7 cellular contexts compared by ENCODE assay signal in genomic region chr2:225002656-225003045, GRCh38. TPM values are rescaled to one million over a fixed set of nuclear protein-coding genes. Genes with fewer than 3 reads are reported as not detected.
DNase-seq lines count a peak whose midpoint lies in the region; ATAC-seq, FAIRE-seq and TF ChIP-seq lines count a peak whose summit lies in the region.

No MANE protein-coding gene starts in this region.

- TF ChIP-seq POLR2A in thyroid gland (IDR thresholded peaks at IDR 0.05), result no peak

- 36 to 42% methylated on average over 5 of the region's 5 CpGs for WGBS in thyroid gland, 2 donors

- ATAC-seq in GM21526 (IDR thresholded peaks at IDR 0.05; ENCODE audit: low FRiP score, unreplicated experiment), result peak; percentile 89
- peak; percentile 65 to 68 for ATAC-seq in activated naive CD4-positive, alpha-beta T cell treated with anti-CD3 and anti-CD28 coated beads, Interleukin-2, amount 50 U/mL, for 72 hours

- no peaks in the 10 kb centered on the region for H3K9me3 Mint-ChIP-seq in IgD-negative memory B cell
- H3K9me3 Mint-ChIP-seq in activated naive CD4-positive, alpha-beta T cell treated with anti-CD3 and anti-CD28 coated beads, Interleukin-2, amount 50 U/mL, for 72 hours, result no peaks in the 10 kb centered on the region

- H3K36me3 Mint-ChIP-seq in IgD-negative memory B cell, result no peaks in the 10 kb centered on the region
- H3K36me3 Mint-ChIP-seq in activated naive CD4-positive, alpha-beta T cell treated with anti-CD3 and anti-CD28 coated beads, Interleukin-2, amount 50 U/mL, for 72 hours, result peaks cover 13 to 30% of the 10 kb centered on the region in 2 donors

- peak in 1 of 6 experiments; percentile 11 for TF ChIP-seq CTCF in thyroid gland (IDR thresholded peaks at IDR 0.05)

- peak overlapping the region in 2 of 4 donors; percentile 13 to 67 for H3K4me3 Mint-ChIP-seq in IgD-negative memory B cell

- FAIRE-seq in GM18507 (lab: Jason Lieb, UNC), result peak; percentile 82
- FAIRE-seq in frontal cortex (lab: Jason Lieb, UNC), result no peak

- H3K27me3 ChIP-seq in thyroid gland, result no peaks in the 10 kb centered on the region

- no peak overlapping the region for H3K4me3 ChIP-seq in thyroid gland (replicated peaks in 1 of 3)

- DNase-seq in GM18507 (ENCODE audit: extremely low spot score, insufficient read length, low read depth) (no peak), thyroid gland (peak; percentile 23 to 52), frontal cortex (ENCODE audit: low spot score in 2 of 2) (no peak), NCI-H1930 (lab: John Stamatoyannopoulos, UW) (no peak)
- no peak for DNase-seq in activated naive CD4-positive, alpha-beta T cell treated with anti-CD3 and anti-CD28 coated beads, Interleukin-2, amount 50 U/mL, for 72 hours (ENCODE audit: low spot score in 2 of 2)

- H3K9me3 ChIP-seq in thyroid gland, result no peaks in the 10 kb centered on the region

- H3K27ac Mint-ChIP-seq in IgD-negative memory B cell, result peak overlapping the region; percentile 82 to 91 (median 84)
- peak overlapping the region; percentile 59 to 84 for H3K27ac Mint-ChIP-seq in activated naive CD4-positive, alpha-beta T cell treated with anti-CD3 and anti-CD28 coated beads, Interleukin-2, amount 50 U/mL, for 72 hours

- peaks cover 13 to 33% (median 18%) of the 10 kb centered on the region in 3 donors for H3K4me1 Mint-ChIP-seq in IgD-negative memory B cell

- no peaks in the 10 kb centered on the region for H3K27me3 Mint-ChIP-seq in IgD-negative memory B cell

- intact Hi-C loops in thyroid gland (cut with DNase I), result no loop called here

- no peak overlapping the region for H3K27ac ChIP-seq in thyroid gland

- no peaks in the 10 kb centered on the region for H3K36me3 ChIP-seq in thyroid gland

- peaks cover 0 to 10% of the 10 kb centered on the region in 2 donors for H3K4me1 ChIP-seq in thyroid gland

RNA-seq across cellular contexts. Expression of gene DOCK10, which starts 39.6 kb away (rescaled TPM):
- polyA plus RNA-seq in IgD-negative memory B cell, result 26.9 TPM
- 100 to 1,000 TPM; 173 to 197 TPM for total RNA-seq in activated naive CD4-positive, alpha-beta T cell treated with anti-CD3 and anti-CD28 coated beads, Interleukin-2, amount 50 U/mL, for 72 hours
- total RNA-seq in thyroid gland (1 to 10 TPM; 4.6 to 8.9 (median 7.1) TPM), frontal cortex (10.2 TPM)

Comparison
In these comparisons a context has a peak if more than half of its experiments do, and no peak if none do; other contexts are left out.
1. DNase-seq: peak in thyroid gland (2 of 2); none in GM18507 (single experiment), activated naive CD4-positive, alpha-beta T cell treated with anti-CD3 and anti-CD28 coated beads, Interleukin-2, amount 50 U/mL, for 72 hours (0 of 2), frontal cortex (0 of 2) and NCI-H1930 (0 of 2).
2. RNA of gene DOCK10, which starts 39.6 kb away (total RNA-seq): 173 to 197 TPM in activated naive CD4-positive, alpha-beta T cell treated with anti-CD3 and anti-CD28 coated beads, Interleukin-2, amount 50 U/mL, for 72 hours; 10.2 TPM in frontal cortex (single experiment) and 4.6 to 8.9 TPM in thyroid gland; every median in the first group is over 10 times any median in the second.